In the genomic region with DNA sequence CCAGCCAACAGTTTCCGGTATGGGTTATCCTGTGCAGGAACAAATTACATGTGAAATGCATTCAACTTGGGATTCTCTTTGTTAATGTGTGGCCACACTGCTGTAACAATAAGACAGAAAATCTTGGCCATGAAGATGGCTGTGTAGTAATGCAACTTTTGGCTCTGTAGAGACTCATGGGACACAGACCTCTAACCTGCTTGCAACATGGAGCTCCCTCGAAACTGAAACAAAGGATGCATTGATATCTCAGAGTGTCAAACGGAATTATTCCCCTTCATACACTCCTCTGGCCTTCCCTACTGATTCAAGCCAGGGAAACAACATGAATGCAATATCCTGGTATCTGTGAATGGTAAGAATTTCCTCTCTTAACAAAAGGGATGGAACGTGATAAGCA, we compare ENCODE assay signal across 13 cellular contexts.
DNase-seq lines count a peak whose midpoint lies in the region; ATAC-seq, FAIRE-seq and TF ChIP-seq lines count a peak whose summit lies in the region.
"Had no signal": no experiment of that assay in that cellular context is flagged by ENCODE, and none has a peak within 500 bp of the region (broad histone marks: within the 10 kb centered on the region; RNA-seq: fewer than 3 reads in every experiment).

No MANE protein-coding gene starts in this region.

- TF ChIP-seq CTCF in right atrium auricular region (IDR thresholded peaks at IDR 0.05): no peak
- TF ChIP-seq CTCF in fibroblast of pulmonary artery (IDR thresholded peaks at IDR 0.05; ENCODE audit: low read length, missing control alignments): no peak
- no peak for TF ChIP-seq CTCF in keratinocyte (optimal IDR thresholded peaks at IDR 0.05 in 1 of 3, IDR thresholded peaks at IDR 0.05 in 1 of 3, conservative IDR thresholded peaks at IDR 0.05 in 1 of 3; ENCODE audit: extremely low read depth in 1 of 3, insufficient read depth in 2 of 3, low read length in 3 of 3)

- ATAC-seq in Right ventricle myocardium inferior (peak; percentile 92), GM21528 (IDR thresholded peaks at IDR 0.05; ENCODE audit: low FRiP score, unreplicated experiment) (no peak), HG03159 (IDR thresholded peaks at IDR 0.05; ENCODE audit: unreplicated experiment) (no peak)
- ATAC-seq: PC-3 had no signal

- H3K4me3 ChIP-seq in right atrium auricular region (no peak overlapping the region), fibroblast of pulmonary artery (replicated peaks; ENCODE audit: low read depth, low read length) (no peak overlapping the region), keratinocyte (ENCODE audit: control insufficient read depth in 2 of 3, extremely low read depth in 1 of 3, insufficient read depth in 2 of 3, low read depth in 1 of 3, low read length in 3 of 3) (no peak overlapping the region)
- H3K4me3 ChIP-seq: BLaER1 treated with 17β-estradiol and CSF1 and Interleukin-3, amounts not matched to agents 10 nM and 100 nM had no signal

- FAIRE-seq in keratinocyte (lab: Jason Lieb, UNC): peak; percentile 9

- no peak overlapping the region for H3K4me2 ChIP-seq in keratinocyte (ENCODE audit: control insufficient read depth, extremely low read depth, insufficient read depth, low read depth, low read length)
- H3K4me2 ChIP-seq: BLaER1 treated with 17β-estradiol and CSF1 and Interleukin-3, amounts not matched to agents 10 nM and 100 nM had no signal

- no peaks in the 10 kb centered on the region for H3K27me3 ChIP-seq in right atrium auricular region
- H3K27me3 ChIP-seq in keratinocyte (ENCODE audit: control insufficient read depth, extremely low read depth, insufficient read depth, low read length): no peaks in the 10 kb centered on the region
- H3K27me3 ChIP-seq: BLaER1 treated with 17β-estradiol and CSF1 and Interleukin-3, amounts not matched to agents 10 nM and 100 nM had no signal

- no peaks in the 10 kb centered on the region for H4K20me1 ChIP-seq in keratinocyte (ENCODE audit: control insufficient read depth, extremely low read depth, insufficient read depth, low read length)
- H4K20me1 ChIP-seq: BLaER1 treated with 17β-estradiol and CSF1 and Interleukin-3, amounts not matched to agents 10 nM and 100 nM had no signal

- H3K9me3 ChIP-seq in right atrium auricular region (no peaks in the 10 kb centered on the region), keratinocyte (ENCODE audit: control insufficient read depth, low read depth, low read length) (no peaks in the 10 kb centered on the region)

- H3K36me3 ChIP-seq in right atrium auricular region (no peaks in the 10 kb centered on the region), keratinocyte (ENCODE audit: control insufficient read depth in 2 of 2, extremely low read depth in 1 of 2, insufficient read depth in 2 of 2, low read length in 2 of 2) (no peaks in the 10 kb centered on the region)
- H3K36me3 ChIP-seq: BLaER1 treated with 17β-estradiol and CSF1 and Interleukin-3, amounts not matched to agents 10 nM and 100 nM had no signal

- H2AFZ ChIP-seq in keratinocyte (ENCODE audit: control insufficient read depth, low read length): no peak overlapping the region

- H3K4me1 ChIP-seq in right atrium auricular region (peaks cover 0 to 5% of the 10 kb centered on the region in 2 donors), keratinocyte (ENCODE audit: control insufficient read depth, extremely low read depth, insufficient read depth, low read length) (no peaks in the 10 kb centered on the region)
- H3K4me1 ChIP-seq: BLaER1 treated with 17β-estradiol and CSF1 and Interleukin-3, amounts not matched to agents 10 nM and 100 nM had no signal

- no peaks in the 10 kb centered on the region for H3K79me2 ChIP-seq in keratinocyte (ENCODE audit: control insufficient read depth, insufficient read depth, low read length)

- H3K27ac ChIP-seq in right atrium auricular region (peak overlapping the region in 1 of 2 donors; percentile 20), keratinocyte (ENCODE audit: control insufficient read depth, insufficient read depth, low read length) (no peak overlapping the region)
- H3K27ac ChIP-seq: BLaER1 treated with 17β-estradiol and CSF1 and Interleukin-3, amounts not matched to agents 10 nM and 100 nM had no signal

- intact Hi-C loops in Right ventricle myocardium inferior (cut with DNase I): no loop called here

- dilution Hi-C loops in keratinocyte (cut with MboI; ENCODE audit: extremely low pct_ligation_motif_present, low sequenced_read_pairs): no loop called here

- DNase-seq in Right ventricle myocardium inferior (ENCODE audit: missing footprints): no peak
- DNase-seq in right atrium auricular region (ENCODE audit: low spot score): no peak
- peak; percentile 51 for DNase-seq in fibroblast of pulmonary artery (ENCODE audit: low read depth)
- DNase-seq in keratinocyte (ENCODE audit: low read depth, low spot score): no peak
- DNase-seq in SW480 (ENCODE audit: low spot score): no peak
- DNase-seq in Kasumi-1 (lab: John Stamatoyannopoulos, UW): no peak
- DNase-seq: H9, NCI-H2029 treated with DMSO at 0.1 percent for 48 hours, NCI-H524, PC-3 had no signal

- no peak overlapping the region for H3K9ac ChIP-seq in keratinocyte (ENCODE audit: control insufficient read depth, extremely low read depth, insufficient read depth, low read length)
- H3K9ac ChIP-seq: BLaER1 treated with 17β-estradiol and CSF1 and Interleukin-3, amounts not matched to agents 10 nM and 100 nM had no signal

- H3K9me1 ChIP-seq in keratinocyte (ENCODE audit: control insufficient read depth, extremely low read depth, insufficient read depth, low read length): no peaks in the 10 kb centered on the region
